8 cellular contexts compared by ENCODE assay signal in the genomic region with DNA sequence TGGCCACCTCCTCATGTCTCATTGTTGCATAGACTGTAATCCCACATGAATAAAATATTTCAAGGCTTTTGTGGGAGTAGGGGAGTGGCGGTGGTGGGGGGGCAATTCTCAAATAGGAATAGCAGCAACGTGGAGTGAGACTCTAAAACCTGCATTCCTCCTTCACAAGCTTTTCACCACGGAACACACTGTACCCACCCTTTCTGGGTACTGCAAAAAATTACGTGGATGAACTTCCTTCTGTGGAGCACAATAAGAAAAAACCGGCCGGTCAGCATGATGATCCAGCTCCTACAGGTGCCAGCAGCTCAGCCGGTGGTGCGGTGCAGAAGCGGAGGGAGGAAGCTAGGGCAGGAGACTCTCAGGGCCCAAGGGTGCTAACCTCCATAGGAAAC. TPM values are rescaled to one million over a fixed set of nuclear protein-coding genes. Genes with fewer than 3 reads are reported as not detected.
DNase-seq lines count a peak whose midpoint lies in the region; ATAC-seq and TF ChIP-seq lines count a peak whose summit lies in the region.

No MANE protein-coding gene starts in this region.

- no peak overlapping the region for H3K27ac ChIP-seq in CD4-positive, alpha-beta T cell (ENCODE audit: low read depth, low read length)
- H3K27ac ChIP-seq in KOPT-K1 (ENCODE audit: low read depth, low read length, poor library complexity, severe bottlenecking): peak overlapping the region; percentile 72
- H3K27ac ChIP-seq in neural progenitor cell: no peak overlapping the region

- H3F3A ChIP-seq in neural progenitor cell (ENCODE audit: low read depth): peaks cover 72% of the 10 kb centered on the region

- H3K9me3 ChIP-seq in CD4-positive, alpha-beta T cell (ENCODE audit: control insufficient read depth, low read length): no peaks in the 10 kb centered on the region
- H3K9me3 ChIP-seq in KOPT-K1 (ENCODE audit: insufficient read depth, low read length, poor library complexity, severe bottlenecking): no peaks in the 10 kb centered on the region
- no peaks in the 10 kb centered on the region for H3K9me3 ChIP-seq in neural progenitor cell (ENCODE audit: low read depth)

- intact Hi-C loops in CD4-positive, alpha-beta T cell (cut with DNase I, micrococcal nuclease): loop anchor here (5.0 kb wide), 2 partner anchors 36 to 66 kb away; no protein-coding TSS in a partner anchor
- intact Hi-C loops in dendritic cell treated with granulocyte-macrophage colony-stimulating factor and Interleukin-4, amounts not matched to agents 40 ng/mL and 50 ng/mL, for 4 days (cut with micrococcal nuclease): no loop called here

- peak overlapping the region; percentile 98 for H3K4me2 ChIP-seq in neural progenitor cell

- no peak for ATAC-seq in CD4-positive, alpha-beta T cell (ENCODE audit: poor library complexity)
- ATAC-seq in HG02798 (IDR thresholded peaks at IDR 0.05; ENCODE audit: poor library complexity, unreplicated experiment): no peak

- H3K36me3 Mint-ChIP-seq in CD4-positive, alpha-beta T cell (ENCODE audit: low read depth): peaks cover 5% of the 10 kb centered on the region
- H3K36me3 Mint-ChIP-seq in dendritic cell treated with granulocyte-macrophage colony-stimulating factor and Interleukin-4, amounts not matched to agents 40 ng/mL and 50 ng/mL, for 4 days (ENCODE audit: low read depth): peaks cover 14% of the 10 kb centered on the region
- H3K36me3 Mint-ChIP-seq in neural progenitor cell: no peaks in the 10 kb centered on the region

- H3K9me3 Mint-ChIP-seq in CD4-positive, alpha-beta T cell: no peaks in the 10 kb centered on the region
- no peaks in the 10 kb centered on the region for H3K9me3 Mint-ChIP-seq in dendritic cell treated with granulocyte-macrophage colony-stimulating factor and Interleukin-4, amounts not matched to agents 40 ng/mL and 50 ng/mL, for 4 days
- no peaks in the 10 kb centered on the region for H3K9me3 Mint-ChIP-seq in neural progenitor cell

- no peak for TF ChIP-seq CTCF in CD4-positive, alpha-beta T cell (IDR thresholded peaks at IDR 0.05)
- TF ChIP-seq CTCF in neural progenitor cell (IDR thresholded peaks at IDR 0.05): no peak

- peaks cover 12% of the 10 kb centered on the region for H3K79me2 ChIP-seq in neural progenitor cell (ENCODE audit: low read depth)

- CTCF ChIA-PET in CD4-positive, alpha-beta T cell (lab: Charles Lee): interaction anchor here (1.0 kb wide), 1 partner anchor 37 kb away, joined by 3 read pairs; no protein-coding TSS in a partner anchor

- peaks cover 14% of the 10 kb centered on the region for H3K4me1 Mint-ChIP-seq in CD4-positive, alpha-beta T cell (ENCODE audit: low read depth)
- peaks cover 17% of the 10 kb centered on the region for H3K4me1 Mint-ChIP-seq in dendritic cell treated with granulocyte-macrophage colony-stimulating factor and Interleukin-4, amounts not matched to agents 40 ng/mL and 50 ng/mL, for 4 days (ENCODE audit: low read depth)
- peaks cover 55% of the 10 kb centered on the region for H3K4me1 Mint-ChIP-seq in neural progenitor cell

- no peak overlapping the region for H3K9ac ChIP-seq in neural progenitor cell

- peaks cover 16% of the 10 kb centered on the region for H4K20me1 ChIP-seq in neural progenitor cell (ENCODE audit: low read depth)

- H3K27me3 ChIP-seq in CD4-positive, alpha-beta T cell (ENCODE audit: control insufficient read depth, insufficient read depth, low read length): peaks cover 4% of the 10 kb centered on the region
- peaks cover 41% of the 10 kb centered on the region for H3K27me3 ChIP-seq in neural progenitor cell

- peak overlapping the region; percentile 89 for H3K4me3 ChIP-seq in neural progenitor cell

- peak overlapping the region; percentile 100 for H3K4me3 Mint-ChIP-seq in CD4-positive, alpha-beta T cell
- peak overlapping the region; percentile 91 for H3K4me3 Mint-ChIP-seq in dendritic cell treated with granulocyte-macrophage colony-stimulating factor and Interleukin-4, amounts not matched to agents 40 ng/mL and 50 ng/mL, for 4 days
- peak overlapping the region; percentile 91 for H3K4me3 Mint-ChIP-seq in neural progenitor cell

- no peak overlapping the region for H3K27ac Mint-ChIP-seq in CD4-positive, alpha-beta T cell
- peak overlapping the region; percentile 90 for H3K27ac Mint-ChIP-seq in dendritic cell treated with granulocyte-macrophage colony-stimulating factor and Interleukin-4, amounts not matched to agents 40 ng/mL and 50 ng/mL, for 4 days
- peak overlapping the region; percentile 87 for H3K27ac Mint-ChIP-seq in neural progenitor cell

- POLR2A ChIA-PET in CD4-positive, alpha-beta T cell (lab: Charles Lee): interaction anchor here (0.8 to 2.8 kb wide), 4 partner anchors 56 to 334 kb away, joined by 3 to 18 read pairs (median 5); partner anchors contain the start of gene PNRC1

- H3K4me1 ChIP-seq in neural progenitor cell: peaks cover 59% of the 10 kb centered on the region

- no peak overlapping the region for H2AFZ ChIP-seq in neural progenitor cell (replicated peaks)

- no peak for DNase-seq in CD4-positive, alpha-beta T cell
- DNase-seq in neural progenitor cell (ENCODE audit: low spot score): no peak
- DNase-seq in germinal center (ENCODE audit: low spot score): no peak
- no peak for DNase-seq in GM19240 (ENCODE audit: insufficient read length, low spot score)
- DNase-seq in medulla oblongata (ENCODE audit: extremely low spot score): no peak

- H3K27me3 Mint-ChIP-seq in CD4-positive, alpha-beta T cell: peaks cover 19% of the 10 kb centered on the region
- peaks cover 8% of the 10 kb centered on the region for H3K27me3 Mint-ChIP-seq in dendritic cell treated with granulocyte-macrophage colony-stimulating factor and Interleukin-4, amounts not matched to agents 40 ng/mL and 50 ng/mL, for 4 days
- H3K27me3 Mint-ChIP-seq in neural progenitor cell (ENCODE audit: insufficient read depth, low read depth): peaks cover 18% of the 10 kb centered on the region

- H3K36me3 ChIP-seq in KOPT-K1 (ENCODE audit: insufficient read depth, low read length) (no peaks in the 10 kb centered on the region), neural progenitor cell (no peaks in the 10 kb centered on the region)

RNA-seq across cellular contexts. Expression of gene RRAGD, which starts 0.9 kb away (rescaled TPM):
- 10 to 100 TPM in 1 of 2 experiments, 1 to 10 TPM in 1; 9.0 to 10.2 TPM for total RNA-seq in CD4-positive, alpha-beta T cell
- 18.6 and 20.7 TPM in 2 replicates for total RNA-seq in neural progenitor cell (ENCODE audit: low replicate concordance)

RNA-seq across cellular contexts. Expression of gene ANKRD6, which starts 19.9 kb away (rescaled TPM):
- 1 to 10 TPM; 3.8 to 4.8 TPM for total RNA-seq in CD4-positive, alpha-beta T cell
- total RNA-seq in neural progenitor cell (ENCODE audit: low replicate concordance): 36.3 and 45.0 TPM in 2 replicates
